Comparison of ENCODE assay signal across 20 cellular contexts in genomic region chr7:40303996-40304395, GRCh38.
"Had no signal": no experiment of that assay in that cellular context is flagged by ENCODE, and none has a peak within 500 bp of the region (broad histone marks: within the 10 kb centered on the region; RNA-seq: fewer than 3 reads in every experiment).

No MANE protein-coding gene starts in this region.

- H3K4me1 ChIP-seq: ascending aorta had no signal

- DNase-seq: activated CD4-positive, alpha-beta T cell treated with anti-CD3 and anti-CD28 coated beads for 4 hours; activated CD4-positive, alpha-beta T cell treated with anti-CD3 and anti-CD28 coated beads, Interleukin-2, amount 50 U/mL, for 4 hours; activated CD8-positive, alpha-beta memory T cell treated with anti-CD3 and anti-CD28 coated beads, Interleukin-2, amount 50 U/mL, for 48 hours; activated CD8-positive, alpha-beta T cell treated with anti-CD3 and anti-CD28 coated beads, Interleukin-2, amount 10 ng/mL, durations not matched to agents 7 days and 5 days; activated T-cell treated with anti-CD3 and anti-CD28 coated beads, Interleukin-2, amount 50 U/mL, for 1 hour; MM.1S; NCI-H146; NCI-H2029; NCI-H2107; NCI-H2171 treated with DMSO at 0.1 percent for 48 hours; NCI-H226; NCI-H526 treated with DMSO at 0.1 percent for 48 hours; NCI-H82; Right ventricle myocardium superior; SJCRH30; SK-N-SH; T-helper 1 cell had no signal

- H3K9me3 ChIP-seq: ascending aorta, SJCRH30, SK-N-SH had no signal

- H3K27ac ChIP-seq: ascending aorta, RWPE1, SJCRH30 had no signal

- H3K4me3 Mint-ChIP-seq: activated CD8-positive, alpha-beta T cell treated with anti-CD3 and anti-CD28 coated beads, Interleukin-2, amount 10 ng/mL, durations not matched to agents 7 days and 5 days; activated naive CD4-positive, alpha-beta T cell treated with anti-CD3 and anti-CD28 coated beads, Interleukin-2, amount 50 U/mL, for 24 hours had no signal

- H3K36me3 ChIP-seq: ascending aorta, SJCRH30 had no signal

- H3K27ac Mint-ChIP-seq: activated CD8-positive, alpha-beta T cell treated with anti-CD3 and anti-CD28 coated beads, Interleukin-2, amount 10 ng/mL, durations not matched to agents 7 days and 5 days; activated naive CD4-positive, alpha-beta T cell treated with anti-CD3 and anti-CD28 coated beads, Interleukin-2, amount 50 U/mL, for 24 hours had no signal

- H3K9ac ChIP-seq: SK-N-SH had no signal

- H3K27me3 ChIP-seq: ascending aorta, SJCRH30 had no signal

- H3K36me3 Mint-ChIP-seq: activated naive CD4-positive, alpha-beta T cell treated with anti-CD3 and anti-CD28 coated beads, Interleukin-2, amount 50 U/mL, for 24 hours had no signal

- H3K4me2 ChIP-seq: SK-N-SH had no signal

- H3K27me3 Mint-ChIP-seq: activated naive CD4-positive, alpha-beta T cell treated with anti-CD3 and anti-CD28 coated beads, Interleukin-2, amount 50 U/mL, for 24 hours had no signal

- H3K9me3 Mint-ChIP-seq: activated naive CD4-positive, alpha-beta T cell treated with anti-CD3 and anti-CD28 coated beads, Interleukin-2, amount 50 U/mL, for 24 hours had no signal

- H3K4me3 ChIP-seq: ascending aorta, SJCRH30 had no signal
